34 cellular contexts compared by ENCODE assay signal in the genomic region with DNA sequence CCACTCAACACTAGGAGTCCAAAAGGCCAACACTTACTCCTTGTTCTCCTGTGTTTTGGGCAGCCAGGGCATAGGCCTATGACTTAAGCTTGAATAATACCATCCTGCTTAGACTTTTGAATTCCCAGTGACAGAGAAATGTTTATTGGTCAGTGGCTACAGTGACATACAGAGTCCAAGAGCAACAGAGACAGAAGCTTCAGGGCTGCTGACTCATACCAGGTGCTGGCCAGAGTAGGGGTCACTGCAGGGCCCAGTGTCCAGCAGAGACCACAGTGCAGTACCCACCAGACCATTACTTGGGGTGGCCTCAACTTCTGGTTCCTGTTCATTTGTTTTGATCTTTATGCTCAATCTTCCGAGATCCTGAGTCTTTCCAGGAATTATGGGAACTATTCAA. TPM values are rescaled to one million over a fixed set of nuclear protein-coding genes. Genes with fewer than 3 reads are reported as not detected.
"Had no signal": no experiment of that assay in that cellular context is flagged by ENCODE, and none has a peak within 500 bp of the region (broad histone marks: within the 10 kb centered on the region; RNA-seq: fewer than 3 reads in every experiment).

No MANE protein-coding gene starts in this region.

- DNase-seq: activated CD4-positive, alpha-beta memory T cell treated with anti-CD3 and anti-CD28 coated beads for 36 hours; activated CD4-positive, alpha-beta T cell treated with anti-CD3 and anti-CD28 coated beads, Interleukin-2, amount 10 ng/mL, durations not matched to agents 7 days and 5 days; activated CD8-positive, alpha-beta memory T cell treated with anti-CD3 and anti-CD28 coated beads, Interleukin-2, amount 50 U/mL, for 4 hours; activated gamma-delta T cell treated with Interleukin-2 at 50 U/mL for 16 hours; activated naive CD4-positive, alpha-beta T cell treated with anti-CD3 and anti-CD28 coated beads for 36 hours; activated T-cell treated with anti-CD3 and anti-CD28 coated beads for 4 hours; activated T-cell treated with anti-CD3 and anti-CD28 coated beads, Interleukin-2, amount 50 U/mL, for 4 hours; anterior cingulate cortex; Karpas-422; KBM-7; NCI-H1105; NCI-H1417 treated with DMSO at 0.1 percent for 48 hours; NCI-H187 treated with DMSO at 0.1 percent for 48 hours; NCI-H2081; NCI-H2171 treated with DMSO at 0.1 percent for 48 hours; NCI-H2227 treated with DMSO at 0.1 percent for 48 hours; NCI-H446; NCI-H510A treated with DMSO at 0.1 percent for 48 hours; NCI-H69; PC-3; Peyer's patch; RPMI8226; SHP77 treated with DMSO at 0.1 percent for 48 hours; SK-N-SH; T-cell; T-helper 17 cell; T-helper 9 cell had no signal

- ATAC-seq: activated naive CD4-positive, alpha-beta T cell treated with anti-CD3 and anti-CD28 coated beads, Interleukin-2, amount 50 U/mL, for 72 hours; activated T-cell treated with anti-CD3 and anti-CD28 coated beads, Interleukin-2, amount 50 U/mL, for 4 hours; PC-3; T-cell; T-helper 17 cell had no signal

- H3K27me3 ChIP-seq: Peyer's patch had no signal

- H3K4me1 Mint-ChIP-seq: activated CD4-positive, alpha-beta T cell treated with anti-CD3 and anti-CD28 coated beads, Interleukin-2, amount 10 ng/mL, durations not matched to agents 7 days and 5 days; IgD-negative memory B cell; T-helper 17 cell had no signal

- H3K27ac Mint-ChIP-seq: activated CD4-positive, alpha-beta memory T cell treated with anti-CD3 and anti-CD28 coated beads for 36 hours; activated CD4-positive, alpha-beta T cell treated with anti-CD3 and anti-CD28 coated beads, Interleukin-2, amount 10 ng/mL, durations not matched to agents 7 days and 5 days; activated naive CD4-positive, alpha-beta T cell treated with anti-CD3 and anti-CD28 coated beads for 36 hours; activated naive CD4-positive, alpha-beta T cell treated with anti-CD3 and anti-CD28 coated beads, Interleukin-2, amount 50 U/mL, for 72 hours; activated T-helper 1 cell treated with anti-CD3 and anti-CD28 coated beads, Interleukin-12 subunit alpha, Interleukin-12 subunit beta, Interleukin-2, Interleukin-4 antibody, amounts not matched to agents 30 ng/mL and 10 ng/mL and 1 ng/mL, durations not matched to agents 14 hours and 24 hours and 36 hours; IgD-negative memory B cell; T-cell; T-helper 17 cell had no signal

- H3K4me3 Mint-ChIP-seq: activated CD4-positive, alpha-beta memory T cell treated with anti-CD3 and anti-CD28 coated beads for 36 hours; activated CD4-positive, alpha-beta T cell treated with anti-CD3 and anti-CD28 coated beads, Interleukin-2, amount 10 ng/mL, durations not matched to agents 7 days and 5 days; activated naive CD4-positive, alpha-beta T cell treated with anti-CD3 and anti-CD28 coated beads for 36 hours; activated T-cell treated with anti-CD3 and anti-CD28 coated beads, Interleukin-2, amount 50 U/mL, for 4 hours; activated T-helper 1 cell treated with anti-CD3 and anti-CD28 coated beads, Interleukin-12 subunit alpha, Interleukin-12 subunit beta, Interleukin-2, Interleukin-4 antibody, amounts not matched to agents 30 ng/mL and 10 ng/mL and 1 ng/mL, durations not matched to agents 14 hours and 24 hours and 36 hours; brain; IgD-negative memory B cell; T-cell; T-helper 17 cell had no signal

- H3K4me3 ChIP-seq: Peyer's patch, SJSA1 had no signal

- H3K4me2 ChIP-seq: SK-N-SH had no signal

- H3K4me1 ChIP-seq: Peyer's patch, SJSA1 had no signal

- H3K9me3 ChIP-seq: Peyer's patch, SJSA1, SK-N-SH had no signal

- H3K36me3 ChIP-seq: Peyer's patch, SJSA1 had no signal

- FAIRE-seq: bronchial epithelial cell had no signal

- H3K36me3 Mint-ChIP-seq: activated CD4-positive, alpha-beta memory T cell treated with anti-CD3 and anti-CD28 coated beads for 36 hours; activated naive CD4-positive, alpha-beta T cell treated with anti-CD3 and anti-CD28 coated beads, Interleukin-2, amount 50 U/mL, for 72 hours; brain; IgD-negative memory B cell; T-cell had no signal

- H3K9ac ChIP-seq: SK-N-SH had no signal

- H3K9me3 Mint-ChIP-seq: activated CD4-positive, alpha-beta memory T cell treated with anti-CD3 and anti-CD28 coated beads for 36 hours; activated CD4-positive, alpha-beta T cell treated with anti-CD3 and anti-CD28 coated beads, Interleukin-2, amount 10 ng/mL, durations not matched to agents 7 days and 5 days; activated naive CD4-positive, alpha-beta T cell treated with anti-CD3 and anti-CD28 coated beads for 36 hours; activated naive CD4-positive, alpha-beta T cell treated with anti-CD3 and anti-CD28 coated beads, Interleukin-2, amount 50 U/mL, for 72 hours; activated T-cell treated with anti-CD3 and anti-CD28 coated beads, Interleukin-2, amount 50 U/mL, for 4 hours; activated T-helper 1 cell treated with anti-CD3 and anti-CD28 coated beads, Interleukin-12 subunit alpha, Interleukin-12 subunit beta, Interleukin-2, Interleukin-4 antibody, amounts not matched to agents 30 ng/mL and 10 ng/mL and 1 ng/mL, durations not matched to agents 14 hours and 24 hours and 36 hours; brain; T-cell had no signal

- H3K27ac ChIP-seq: Peyer's patch, SJSA1 had no signal

RNA-seq across cellular contexts. Expression of gene FREM2, which starts 6.0 kb away (rescaled TPM):
- total RNA-seq: activated CD4-positive, alpha-beta memory T cell treated with anti-CD3 and anti-CD28 coated beads for 36 hours; activated CD4-positive, alpha-beta T cell treated with anti-CD3 and anti-CD28 coated beads, Interleukin-2, amount 10 ng/mL, durations not matched to agents 7 days and 5 days; activated naive CD4-positive, alpha-beta T cell treated with anti-CD3 and anti-CD28 coated beads for 36 hours; activated naive CD4-positive, alpha-beta T cell treated with anti-CD3 and anti-CD28 coated beads, Interleukin-2, amount 50 U/mL, for 72 hours; bronchial epithelial cell; MCF 10A; SJSA1; T-helper 17 cell had no signal
- polyA plus RNA-seq: IgD-negative memory B cell, SK-N-SH had no signal
